ENCODE assay signal across 1 cellular context in the genomic region with DNA sequence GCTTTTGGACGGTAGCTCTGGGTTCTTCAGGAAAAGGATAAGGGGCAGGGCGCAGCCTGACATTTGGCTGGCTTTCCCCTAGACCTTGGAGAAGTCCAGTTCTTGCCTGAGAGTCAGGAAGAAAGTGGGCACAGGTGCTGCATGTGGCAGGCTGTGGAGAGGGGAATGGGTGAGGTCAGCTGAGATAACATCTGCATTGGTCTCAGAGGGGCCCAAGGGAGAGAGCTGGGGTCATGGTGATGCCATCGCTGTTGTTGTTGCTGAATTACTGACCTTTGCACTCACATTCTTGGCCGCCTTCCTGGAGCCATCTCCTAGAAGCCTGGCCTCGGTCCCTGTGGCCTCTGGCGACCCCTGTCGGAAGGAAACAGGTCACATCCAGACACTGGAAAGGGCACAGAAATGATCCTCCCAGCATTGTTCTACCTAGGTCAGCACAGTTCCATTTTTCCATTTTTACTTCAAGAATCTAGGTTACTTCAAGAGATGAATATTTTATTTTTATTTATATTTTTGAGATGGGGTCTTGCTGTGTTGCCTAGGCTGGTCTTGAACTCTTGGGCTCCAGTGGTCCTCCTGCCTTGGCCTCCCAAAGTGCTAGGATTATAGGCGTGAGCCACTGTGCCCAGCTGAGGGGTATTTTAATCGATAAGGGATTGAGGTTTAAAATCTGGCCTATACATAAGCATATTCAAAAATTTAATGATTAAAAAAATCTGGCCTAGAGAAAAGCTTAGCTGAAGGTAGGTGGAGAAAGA.
TF ChIP-seq lines count a peak whose summit lies in the region.

No MANE protein-coding gene starts in this region.

TF ChIP-seq in HepG2, 621 proteins besides CTCF, POLR2A, EP300 and RAD21 (continues in another document):
- no peak for TF ChIP-seq KDM5B (CRISPR knock-in tag; IDR thresholded peaks at IDR 0.05; ENCODE audit: borderline replicate concordance)
- TF ChIP-seq, protein P1, sequence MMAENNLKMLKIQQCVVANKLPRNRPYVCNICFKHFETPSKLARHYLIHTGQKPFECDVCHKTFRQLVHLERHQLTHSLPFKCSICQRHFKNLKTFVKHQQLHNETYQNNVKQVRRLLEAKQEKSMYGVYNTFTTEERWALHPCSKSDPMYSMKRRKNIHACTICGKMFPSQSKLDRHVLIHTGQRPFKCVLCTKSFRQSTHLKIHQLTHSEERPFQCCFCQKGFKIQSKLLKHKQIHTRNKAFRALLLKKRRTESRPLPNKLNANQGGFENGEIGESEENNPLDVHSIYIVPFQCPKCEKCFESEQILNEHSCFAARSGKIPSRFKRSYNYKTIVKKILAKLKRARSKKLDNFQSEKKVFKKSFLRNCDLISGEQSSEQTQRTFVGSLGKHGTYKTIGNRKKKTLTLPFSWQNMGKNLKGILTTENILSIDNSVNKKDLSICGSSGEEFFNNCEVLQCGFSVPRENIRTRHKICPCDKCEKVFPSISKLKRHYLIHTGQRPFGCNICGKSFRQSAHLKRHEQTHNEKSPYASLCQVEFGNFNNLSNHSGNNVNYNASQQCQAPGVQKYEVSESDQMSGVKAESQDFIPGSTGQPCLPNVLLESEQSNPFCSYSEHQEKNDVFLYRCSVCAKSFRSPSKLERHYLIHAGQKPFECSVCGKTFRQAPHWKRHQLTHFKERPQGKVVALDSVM (CRISPR knock-in tag; IDR thresholded peaks at IDR 0.05), result peak; percentile 59; the same call in 1 of the 2 replicates
- TF ChIP-seq ETV5 (CRISPR knock-in tag; IDR thresholded peaks at IDR 0.05; ENCODE audit: borderline replicate concordance), result peak; percentile 51; the same call in 1 of the 2 replicates
- TF ChIP-seq ZBTB1 (CRISPR knock-in tag; IDR thresholded peaks at IDR 0.05; ENCODE audit: borderline replicate concordance), result no peak
- no peak for TF ChIP-seq GABPA (IDR thresholded peaks at IDR 0.05; ENCODE audit: low read depth, low read length)
- peak; percentile 36 for TF ChIP-seq GABPA (CRISPR knock-in tag; IDR thresholded peaks at IDR 0.05; ENCODE audit: low read depth)
- TF ChIP-seq, protein P2, sequence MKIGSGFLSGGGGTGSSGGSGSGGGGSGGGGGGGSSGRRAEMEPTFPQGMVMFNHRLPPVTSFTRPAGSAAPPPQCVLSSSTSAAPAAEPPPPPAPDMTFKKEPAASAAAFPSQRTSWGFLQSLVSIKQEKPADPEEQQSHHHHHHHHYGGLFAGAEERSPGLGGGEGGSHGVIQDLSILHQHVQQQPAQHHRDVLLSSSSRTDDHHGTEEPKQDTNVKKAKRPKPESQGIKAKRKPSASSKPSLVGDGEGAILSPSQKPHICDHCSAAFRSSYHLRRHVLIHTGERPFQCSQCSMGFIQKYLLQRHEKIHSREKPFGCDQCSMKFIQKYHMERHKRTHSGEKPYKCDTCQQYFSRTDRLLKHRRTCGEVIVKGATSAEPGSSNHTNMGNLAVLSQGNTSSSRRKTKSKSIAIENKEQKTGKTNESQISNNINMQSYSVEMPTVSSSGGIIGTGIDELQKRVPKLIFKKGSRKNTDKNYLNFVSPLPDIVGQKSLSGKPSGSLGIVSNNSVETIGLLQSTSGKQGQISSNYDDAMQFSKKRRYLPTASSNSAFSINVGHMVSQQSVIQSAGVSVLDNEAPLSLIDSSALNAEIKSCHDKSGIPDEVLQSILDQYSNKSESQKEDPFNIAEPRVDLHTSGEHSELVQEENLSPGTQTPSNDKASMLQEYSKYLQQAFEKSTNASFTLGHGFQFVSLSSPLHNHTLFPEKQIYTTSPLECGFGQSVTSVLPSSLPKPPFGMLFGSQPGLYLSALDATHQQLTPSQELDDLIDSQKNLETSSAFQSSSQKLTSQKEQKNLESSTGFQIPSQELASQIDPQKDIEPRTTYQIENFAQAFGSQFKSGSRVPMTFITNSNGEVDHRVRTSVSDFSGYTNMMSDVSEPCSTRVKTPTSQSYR (CRISPR knock-in tag; IDR thresholded peaks at IDR 0.05; ENCODE audit: borderline replicate concordance), result peak; percentile 20; the same call in 1 of the 2 replicates
- peak; percentile 40; the same call in 1 of the 2 replicates for TF ChIP-seq MEIS1 (CRISPR knock-in tag; IDR thresholded peaks at IDR 0.05; ENCODE audit: borderline replicate concordance)
- TF ChIP-seq, protein P3, sequence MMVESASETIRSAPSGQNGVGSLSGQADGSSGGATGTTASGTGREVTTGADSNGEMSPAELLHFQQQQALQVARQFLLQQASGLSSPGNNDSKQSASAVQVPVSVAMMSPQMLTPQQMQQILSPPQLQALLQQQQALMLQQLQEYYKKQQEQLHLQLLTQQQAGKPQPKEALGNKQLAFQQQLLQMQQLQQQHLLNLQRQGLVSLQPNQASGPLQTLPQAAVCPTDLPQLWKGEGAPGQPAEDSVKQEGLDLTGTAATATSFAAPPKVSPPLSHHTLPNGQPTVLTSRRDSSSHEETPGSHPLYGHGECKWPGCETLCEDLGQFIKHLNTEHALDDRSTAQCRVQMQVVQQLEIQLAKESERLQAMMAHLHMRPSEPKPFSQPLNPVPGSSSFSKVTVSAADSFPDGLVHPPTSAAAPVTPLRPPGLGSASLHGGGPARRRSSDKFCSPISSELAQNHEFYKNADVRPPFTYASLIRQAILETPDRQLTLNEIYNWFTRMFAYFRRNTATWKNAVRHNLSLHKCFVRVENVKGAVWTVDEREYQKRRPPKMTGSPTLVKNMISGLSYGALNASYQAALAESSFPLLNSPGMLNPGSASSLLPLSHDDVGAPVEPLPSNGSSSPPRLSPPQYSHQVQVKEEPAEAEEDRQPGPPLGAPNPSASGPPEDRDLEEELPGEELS (CRISPR knock-in tag; IDR thresholded peaks at IDR 0.05), result peak; percentile 80
- TF ChIP-seq ZNF207 (IDR thresholded peaks at IDR 0.05; ENCODE audit: borderline replicate concordance), result no peak
- TF ChIP-seq, protein P4, sequence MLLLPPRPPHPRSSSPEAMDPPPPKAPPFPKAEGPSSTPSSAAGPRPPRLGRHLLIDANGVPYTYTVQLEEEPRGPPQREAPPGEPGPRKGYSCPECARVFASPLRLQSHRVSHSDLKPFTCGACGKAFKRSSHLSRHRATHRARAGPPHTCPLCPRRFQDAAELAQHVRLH (CRISPR knock-in tag; IDR thresholded peaks at IDR 0.05; ENCODE audit: borderline replicate concordance, low read depth), result peak; percentile 67; the same call in 1 of the 2 replicates
- no peak for TF ChIP-seq SOX6 (IDR thresholded peaks at IDR 0.05)
- TF ChIP-seq SOX6 (CRISPR knock-in tag; IDR thresholded peaks at IDR 0.05), result peak; percentile 93
- TF ChIP-seq, protein P5, sequence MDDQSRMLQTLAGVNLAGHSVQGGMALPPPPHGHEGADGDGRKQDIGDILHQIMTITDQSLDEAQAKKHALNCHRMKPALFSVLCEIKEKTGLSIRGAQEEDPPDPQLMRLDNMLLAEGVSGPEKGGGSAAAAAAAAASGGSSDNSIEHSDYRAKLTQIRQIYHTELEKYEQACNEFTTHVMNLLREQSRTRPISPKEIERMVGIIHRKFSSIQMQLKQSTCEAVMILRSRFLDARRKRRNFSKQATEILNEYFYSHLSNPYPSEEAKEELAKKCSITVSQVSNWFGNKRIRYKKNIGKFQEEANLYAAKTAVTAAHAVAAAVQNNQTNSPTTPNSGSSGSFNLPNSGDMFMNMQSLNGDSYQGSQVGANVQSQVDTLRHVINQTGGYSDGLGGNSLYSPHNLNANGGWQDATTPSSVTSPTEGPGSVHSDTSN (CRISPR knock-in tag; IDR thresholded peaks at IDR 0.05; ENCODE audit: borderline replicate concordance), result no peak
- TF ChIP-seq SIX4 (CRISPR knock-in tag; IDR thresholded peaks at IDR 0.05), result 0 out of 2 replicates have a peak, but pooled peaks have one; percentile 34
- peak; percentile 52; the same call in 1 of the 2 replicates for TF ChIP-seq MYC (CRISPR knock-in tag; IDR thresholded peaks at IDR 0.05; ENCODE audit: borderline replicate concordance)
- no peak for TF ChIP-seq ZNF816 (CRISPR knock-in tag; IDR thresholded peaks at IDR 0.05; ENCODE audit: borderline replicate concordance)
- TF ChIP-seq, protein P6, sequence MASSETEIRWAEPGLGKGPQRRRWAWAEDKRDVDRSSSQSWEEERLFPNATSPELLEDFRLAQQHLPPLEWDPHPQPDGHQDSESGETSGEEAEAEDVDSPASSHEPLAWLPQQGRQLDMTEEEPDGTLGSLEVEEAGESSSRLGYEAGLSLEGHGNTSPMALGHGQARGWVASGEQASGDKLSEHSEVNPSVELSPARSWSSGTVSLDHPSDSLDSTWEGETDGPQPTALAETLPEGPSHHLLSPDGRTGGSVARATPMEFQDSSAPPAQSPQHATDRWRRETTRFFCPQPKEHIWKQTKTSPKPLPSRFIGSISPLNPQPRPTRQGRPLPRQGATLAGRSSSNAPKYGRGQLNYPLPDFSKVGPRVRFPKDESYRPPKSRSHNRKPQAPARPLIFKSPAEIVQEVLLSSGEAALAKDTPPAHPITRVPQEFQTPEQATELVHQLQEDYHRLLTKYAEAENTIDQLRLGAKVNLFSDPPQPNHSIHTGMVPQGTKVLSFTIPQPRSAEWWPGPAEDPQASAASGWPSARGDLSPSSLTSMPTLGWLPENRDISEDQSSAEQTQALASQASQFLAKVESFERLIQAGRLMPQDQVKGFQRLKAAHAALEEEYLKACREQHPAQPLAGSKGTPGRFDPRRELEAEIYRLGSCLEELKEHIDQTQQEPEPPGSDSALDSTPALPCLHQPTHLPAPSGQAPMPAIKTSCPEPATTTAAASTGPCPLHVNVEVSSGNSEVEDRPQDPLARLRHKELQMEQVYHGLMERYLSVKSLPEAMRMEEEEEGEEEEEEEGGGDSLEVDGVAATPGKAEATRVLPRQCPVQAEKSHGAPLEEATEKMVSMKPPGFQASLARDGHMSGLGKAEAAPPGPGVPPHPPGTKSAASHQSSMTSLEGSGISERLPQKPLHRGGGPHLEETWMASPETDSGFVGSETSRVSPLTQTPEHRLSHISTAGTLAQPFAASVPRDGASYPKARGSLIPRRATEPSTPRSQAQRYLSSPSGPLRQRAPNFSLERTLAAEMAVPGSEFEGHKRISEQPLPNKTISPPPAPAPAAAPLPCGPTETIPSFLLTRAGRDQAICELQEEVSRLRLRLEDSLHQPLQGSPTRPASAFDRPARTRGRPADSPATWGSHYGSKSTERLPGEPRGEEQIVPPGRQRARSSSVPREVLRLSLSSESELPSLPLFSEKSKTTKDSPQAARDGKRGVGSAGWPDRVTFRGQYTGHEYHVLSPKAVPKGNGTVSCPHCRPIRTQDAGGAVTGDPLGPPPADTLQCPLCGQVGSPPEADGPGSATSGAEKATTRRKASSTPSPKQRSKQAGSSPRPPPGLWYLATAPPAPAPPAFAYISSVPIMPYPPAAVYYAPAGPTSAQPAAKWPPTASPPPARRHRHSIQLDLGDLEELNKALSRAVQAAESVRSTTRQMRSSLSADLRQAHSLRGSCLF (CRISPR knock-in tag; IDR thresholded peaks at IDR 0.05; ENCODE audit: borderline replicate concordance), result no peak
- TF ChIP-seq, protein P7, sequence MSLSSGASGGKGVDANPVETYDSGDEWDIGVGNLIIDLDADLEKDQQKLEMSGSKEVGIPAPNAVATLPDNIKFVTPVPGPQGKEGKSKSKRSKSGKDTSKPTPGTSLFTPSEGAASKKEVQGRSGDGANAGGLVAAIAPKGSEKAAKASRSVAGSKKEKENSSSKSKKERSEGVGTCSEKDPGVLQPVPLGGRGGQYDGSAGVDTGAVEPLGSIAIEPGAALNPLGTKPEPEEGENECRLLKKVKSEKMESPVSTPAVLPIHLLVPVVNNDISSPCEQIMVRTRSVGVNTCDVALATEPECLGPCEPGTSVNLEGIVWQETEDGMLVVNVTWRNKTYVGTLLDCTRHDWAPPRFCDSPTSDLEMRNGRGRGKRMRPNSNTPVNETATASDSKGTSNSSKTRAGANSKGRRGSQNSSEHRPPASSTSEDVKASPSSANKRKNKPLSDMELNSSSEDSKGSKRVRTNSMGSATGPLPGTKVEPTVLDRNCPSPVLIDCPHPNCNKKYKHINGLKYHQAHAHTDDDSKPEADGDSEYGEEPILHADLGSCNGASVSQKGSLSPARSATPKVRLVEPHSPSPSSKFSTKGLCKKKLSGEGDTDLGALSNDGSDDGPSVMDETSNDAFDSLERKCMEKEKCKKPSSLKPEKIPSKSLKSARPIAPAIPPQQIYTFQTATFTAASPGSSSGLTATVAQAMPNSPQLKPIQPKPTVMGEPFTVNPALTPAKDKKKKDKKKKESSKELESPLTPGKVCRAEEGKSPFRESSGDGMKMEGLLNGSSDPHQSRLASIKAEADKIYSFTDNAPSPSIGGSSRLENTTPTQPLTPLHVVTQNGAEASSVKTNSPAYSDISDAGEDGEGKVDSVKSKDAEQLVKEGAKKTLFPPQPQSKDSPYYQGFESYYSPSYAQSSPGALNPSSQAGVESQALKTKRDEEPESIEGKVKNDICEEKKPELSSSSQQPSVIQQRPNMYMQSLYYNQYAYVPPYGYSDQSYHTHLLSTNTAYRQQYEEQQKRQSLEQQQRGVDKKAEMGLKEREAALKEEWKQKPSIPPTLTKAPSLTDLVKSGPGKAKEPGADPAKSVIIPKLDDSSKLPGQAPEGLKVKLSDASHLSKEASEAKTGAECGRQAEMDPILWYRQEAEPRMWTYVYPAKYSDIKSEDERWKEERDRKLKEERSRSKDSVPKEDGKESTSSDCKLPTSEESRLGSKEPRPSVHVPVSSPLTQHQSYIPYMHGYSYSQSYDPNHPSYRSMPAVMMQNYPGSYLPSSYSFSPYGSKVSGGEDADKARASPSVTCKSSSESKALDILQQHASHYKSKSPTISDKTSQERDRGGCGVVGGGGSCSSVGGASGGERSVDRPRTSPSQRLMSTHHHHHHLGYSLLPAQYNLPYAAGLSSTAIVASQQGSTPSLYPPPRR (CRISPR knock-in tag; IDR thresholded peaks at IDR 0.05; ENCODE audit: borderline replicate concordance), result peak; percentile 51; the same call in 1 of the 2 replicates
- no peak for TF ChIP-seq FOXM1 (CRISPR knock-in tag; IDR thresholded peaks at IDR 0.05)
- 0 out of 2 replicates have a peak, but pooled peaks have one; percentile 37 for TF ChIP-seq KDM1A (CRISPR knock-in tag; IDR thresholded peaks at IDR 0.05)
- no peak for TF ChIP-seq STAT5B (CRISPR knock-in tag; IDR thresholded peaks at IDR 0.05)
- TF ChIP-seq ELF1 (CRISPR knock-in tag; IDR thresholded peaks at IDR 0.05), result peak; percentile 48; the same call in 1 of the 2 replicates
- TF ChIP-seq ZNF335 (CRISPR knock-in tag; IDR thresholded peaks at IDR 0.05), result peak; percentile 72; the same call in 1 of the 2 replicates
- peak; percentile 69; the same call in 1 of the 2 replicates for TF ChIP-seq ZMYM2 (CRISPR knock-in tag; IDR thresholded peaks at IDR 0.05)
- 0 out of 2 replicates have a peak, but pooled peaks have one; percentile 27 for TF ChIP-seq HMG20B (CRISPR knock-in tag; conservative IDR thresholded peaks at IDR 0.05)
- peak; percentile 55; the same call in 1 of the 2 replicates for TF ChIP-seq ZNF3 (CRISPR knock-in tag; IDR thresholded peaks at IDR 0.05)
- TF ChIP-seq, protein P8, sequence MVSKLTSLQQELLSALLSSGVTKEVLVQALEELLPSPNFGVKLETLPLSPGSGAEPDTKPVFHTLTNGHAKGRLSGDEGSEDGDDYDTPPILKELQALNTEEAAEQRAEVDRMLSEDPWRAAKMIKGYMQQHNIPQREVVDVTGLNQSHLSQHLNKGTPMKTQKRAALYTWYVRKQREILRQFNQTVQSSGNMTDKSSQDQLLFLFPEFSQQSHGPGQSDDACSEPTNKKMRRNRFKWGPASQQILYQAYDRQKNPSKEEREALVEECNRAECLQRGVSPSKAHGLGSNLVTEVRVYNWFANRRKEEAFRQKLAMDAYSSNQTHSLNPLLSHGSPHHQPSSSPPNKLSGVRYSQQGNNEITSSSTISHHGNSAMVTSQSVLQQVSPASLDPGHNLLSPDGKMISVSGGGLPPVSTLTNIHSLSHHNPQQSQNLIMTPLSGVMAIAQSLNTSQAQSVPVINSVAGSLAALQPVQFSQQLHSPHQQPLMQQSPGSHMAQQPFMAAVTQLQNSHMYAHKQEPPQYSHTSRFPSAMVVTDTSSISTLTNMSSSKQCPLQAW (CRISPR knock-in tag; IDR thresholded peaks at IDR 0.05), result peak; percentile 57; the same call in 1 of the 2 replicates
- peak; percentile 90 for TF ChIP-seq IRF2 (CRISPR knock-in tag; IDR thresholded peaks at IDR 0.05)
